11 cellular contexts compared by ENCODE assay signal in the genomic region with DNA sequence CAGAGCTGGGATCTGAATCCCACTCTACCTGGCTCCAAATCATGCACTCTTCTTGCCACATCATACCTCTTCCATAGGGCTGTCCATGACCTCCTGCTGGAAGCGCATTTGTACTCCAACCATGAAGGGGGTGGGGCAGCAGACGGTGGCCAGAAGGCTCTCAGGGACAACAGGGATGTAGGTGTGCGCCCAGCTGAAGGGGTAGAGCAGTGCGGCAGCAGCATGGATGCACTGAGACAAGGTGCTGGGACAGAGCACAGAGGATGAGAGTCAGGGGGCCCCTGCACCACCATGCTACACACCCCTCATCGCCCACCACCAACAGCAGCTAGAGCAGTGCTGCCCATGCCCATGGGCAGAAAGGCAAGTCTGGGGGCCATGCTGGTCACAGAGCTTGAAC. TPM values are rescaled to one million over a fixed set of nuclear protein-coding genes. Genes with fewer than 3 reads are reported as not detected.
DNase-seq lines count a peak whose midpoint lies in the region; ATAC-seq and TF ChIP-seq lines count a peak whose summit lies in the region.
"Had no signal": no experiment of that assay in that cellular context is flagged by ENCODE, and none has a peak within 500 bp of the region (broad histone marks: within the 10 kb centered on the region; RNA-seq: fewer than 3 reads in every experiment).

No MANE protein-coding gene starts in this region.

- no peak overlapping the region for H2AFZ ChIP-seq in hepatocyte

- peak overlapping the region; percentile 90 for H3K27ac ChIP-seq in hepatocyte

- H3K9me3 Mint-ChIP-seq in T-helper 1 cell treated with Interleukin-12 subunit alpha and Interleukin-12 subunit beta and Interleukin-4 antibody, amounts not matched to agents 30 μg/mL and 1 μg/mL, for 36 hours = no peaks in the 10 kb centered on the region
- no peaks in the 10 kb centered on the region for H3K9me3 Mint-ChIP-seq in stimulated activated naive CD8-positive, alpha-beta T cell treated with anti-CD3 and anti-CD28 coated beads, Interleukin-15, amount 100 ng/mL, for 72 hours

- H3K79me2 ChIP-seq in hepatocyte = no peaks in the 10 kb centered on the region

- H3K27me3 ChIP-seq in hepatocyte = no peaks in the 10 kb centered on the region

- peaks cover 46% of the 10 kb centered on the region for H3K4me1 ChIP-seq in hepatocyte (ENCODE audit: insufficient read depth)

- no peaks in the 10 kb centered on the region for H3K36me3 ChIP-seq in hepatocyte (replicated peaks; ENCODE audit: insufficient read depth, low read depth)

- ATAC-seq in T-helper 17 cell (no peak), GM19324 (IDR thresholded peaks at IDR 0.05; ENCODE audit: low FRiP score, unreplicated experiment) (no peak)
- no peak for ATAC-seq in stimulated activated naive CD8-positive, alpha-beta T cell treated with anti-CD3 and anti-CD28 coated beads, Interleukin-15, amount 100 ng/mL, for 72 hours

- H3K9me2 ChIP-seq in hepatocyte (replicated peaks; ENCODE audit: insufficient read depth) = no peaks in the 10 kb centered on the region

- H4K20me1 ChIP-seq in hepatocyte (ENCODE audit: insufficient read depth, poor library complexity, severe bottlenecking) = no peaks in the 10 kb centered on the region

- no peak overlapping the region for H3K4me2 ChIP-seq in hepatocyte

- H3K27me3 Mint-ChIP-seq in T-helper 1 cell treated with Interleukin-12 subunit alpha and Interleukin-12 subunit beta and Interleukin-4 antibody, amounts not matched to agents 30 μg/mL and 1 μg/mL, for 36 hours (ENCODE audit: low read depth) = no peaks in the 10 kb centered on the region
- H3K27me3 Mint-ChIP-seq in T-helper 17 cell = no peaks in the 10 kb centered on the region
- H3K27me3 Mint-ChIP-seq in stimulated activated naive CD8-positive, alpha-beta T cell treated with anti-CD3 and anti-CD28 coated beads, Interleukin-15, amount 100 ng/mL, for 72 hours = no peaks in the 10 kb centered on the region

- peak overlapping the region; percentile 87 for H3K27ac Mint-ChIP-seq in T-helper 1 cell treated with Interleukin-12 subunit alpha and Interleukin-12 subunit beta and Interleukin-4 antibody, amounts not matched to agents 30 μg/mL and 1 μg/mL, for 36 hours
- peak overlapping the region; percentile 98 for H3K27ac Mint-ChIP-seq in T-helper 17 cell
- peak overlapping the region; percentile 91 to 93 for H3K27ac Mint-ChIP-seq in stimulated activated naive CD8-positive, alpha-beta T cell treated with anti-CD3 and anti-CD28 coated beads, Interleukin-15, amount 100 ng/mL, for 72 hours

- H3K4me3 Mint-ChIP-seq in T-helper 1 cell treated with Interleukin-12 subunit alpha and Interleukin-12 subunit beta and Interleukin-4 antibody, amounts not matched to agents 30 μg/mL and 1 μg/mL, for 36 hours = no peak overlapping the region
- peak overlapping the region; percentile 69 for H3K4me3 Mint-ChIP-seq in T-helper 17 cell
- peak overlapping the region; percentile 53 to 87 for H3K4me3 Mint-ChIP-seq in stimulated activated naive CD8-positive, alpha-beta T cell treated with anti-CD3 and anti-CD28 coated beads, Interleukin-15, amount 100 ng/mL, for 72 hours

- DNase-seq in T-helper 1 cell (no peak), T-helper 17 cell (no peak), hepatocyte (ENCODE audit: low spot score) (no peak), NCI-H2171 treated with DMSO at 0.1 percent for 48 hours (lab: John Stamatoyannopoulos, UW) (no peak), NK-92 (lab: John Stamatoyannopoulos, UW; ENCODE audit: unreplicated experiment) (no peak)
- no peak for DNase-seq in stimulated activated naive CD8-positive, alpha-beta T cell treated with anti-CD3 and anti-CD28 coated beads, Interleukin-15, amount 100 ng/mL, for 72 hours
- DNase-seq: 8988T; activated effector memory CD4-positive, alpha-beta T cell treated with Interleukin-2 at 50 U/mL for 16 hours; NCI-H446 had no signal

- no peak overlapping the region for H3K4me3 ChIP-seq in hepatocyte

- H3K9me3 ChIP-seq in T-helper 17 cell (ENCODE audit: control insufficient read depth, low read length, poor library complexity, severe bottlenecking) = no peaks in the 10 kb centered on the region
- no peaks in the 10 kb centered on the region for H3K9me3 ChIP-seq in hepatocyte (ENCODE audit: low read depth)

- peaks cover 85% of the 10 kb centered on the region for H3K4me1 Mint-ChIP-seq in T-helper 1 cell treated with Interleukin-12 subunit alpha and Interleukin-12 subunit beta and Interleukin-4 antibody, amounts not matched to agents 30 μg/mL and 1 μg/mL, for 36 hours (ENCODE audit: low read depth)
- peaks cover 87% of the 10 kb centered on the region for H3K4me1 Mint-ChIP-seq in T-helper 17 cell
- H3K4me1 Mint-ChIP-seq in stimulated activated naive CD8-positive, alpha-beta T cell treated with anti-CD3 and anti-CD28 coated beads, Interleukin-15, amount 100 ng/mL, for 72 hours = peaks cover 100% of the 10 kb centered on the region

- 96% methylated on average over 5 of the region's 5 CpGs for WGBS in hepatocyte (ENCODE audit: low lambda C conversion rate, missing lambda C conversion rate)

- peaks cover 95% of the 10 kb centered on the region for H3K36me3 Mint-ChIP-seq in T-helper 1 cell treated with Interleukin-12 subunit alpha and Interleukin-12 subunit beta and Interleukin-4 antibody, amounts not matched to agents 30 μg/mL and 1 μg/mL, for 36 hours (ENCODE audit: low read depth)
- peaks cover 28% of the 10 kb centered on the region for H3K36me3 Mint-ChIP-seq in T-helper 17 cell (ENCODE audit: low read depth)

- no peak for TF ChIP-seq CTCF in hepatocyte (IDR thresholded peaks at IDR 0.05; ENCODE audit: poor library complexity)

RNA-seq across cellular contexts. Expression of a gene that starts 8.4 kb away (rescaled TPM):
- total RNA-seq in T-helper 17 cell = 100 to 1,000 TPM in 1 of 2 donors, 10 to 100 TPM in 1; 62.4 to 126 TPM
- total RNA-seq in hepatocyte = 7.3 and 7.6 TPM in 2 replicates
- 8.3 and 14.3 TPM in 2 replicates for polyA plus RNA-seq in hepatocyte

RNA-seq across cellular contexts. Expression of a gene that starts 35.4 kb away (rescaled TPM):
- total RNA-seq in T-helper 17 cell = 1 to 10 TPM; 8.1 to 9.1 TPM
- 2.4 and 5.7 TPM in 2 replicates for total RNA-seq in hepatocyte
- 0.24 and 3.9 TPM in 2 replicates for polyA plus RNA-seq in hepatocyte

RNA-seq across cellular contexts. Expression of a gene that starts 52.1 kb away (rescaled TPM):
- total RNA-seq in T-helper 17 cell (10 to 100 TPM; 24.5 TPM), hepatocyte (49.0 and 51.7 TPM in 2 replicates)
- 22.3 and 24.2 TPM in 2 replicates for polyA plus RNA-seq in hepatocyte

RNA-seq across cellular contexts. Expression of a gene that starts 52.2 kb away (rescaled TPM):
- total RNA-seq in T-helper 17 cell = 10 to 100 TPM; 30.7 to 31.1 TPM
- 67.6 and 96.1 TPM in 2 replicates for total RNA-seq in hepatocyte
- polyA plus RNA-seq in hepatocyte = 56.7 and 67.1 TPM in 2 replicates
